ENCODE assay signal across 8 cellular contexts in genomic region chr4:6087669-6088068, GRCh38.
A peak's percentile ranks its signal among the peaks of the same experiment; 100 is the strongest.
DNase-seq lines count a peak whose midpoint lies in the region; ATAC-seq, FAIRE-seq and TF ChIP-seq lines count a peak whose summit lies in the region.

No MANE protein-coding gene starts in this region.

- WGBS in pancreas, 2 donors: 8 to 18% methylated on average over 2 of the region's 2 CpGs

- H3K27ac ChIP-seq in pancreas: no peak overlapping the region

- H3K27me3 ChIP-seq in H7 (ENCODE audit: control insufficient read depth, insufficient read depth, low read length): no peaks in the 10 kb centered on the region
- H3K27me3 ChIP-seq in pancreas: no peaks in the 10 kb centered on the region

- H3K4me1 ChIP-seq in pancreas: no peaks in the 10 kb centered on the region

- FAIRE-seq in pancreas (lab: Jason Lieb, UNC): no peak

- H3K9me3 ChIP-seq in pancreas: no peaks in the 10 kb centered on the region

- H3K4me3 ChIP-seq in H7 (ENCODE audit: insufficient read depth, low read depth, low read length) (no peak overlapping the region), epithelial cell of esophagus (ENCODE audit: low read length) (no peak overlapping the region), pancreas (no peak overlapping the region)

- intact Hi-C loops in pancreas (cut with DNase I): loop anchor here in 1 of 3 donors (10.0 kb wide), 1 partner anchor 83 kb away; no protein-coding TSS in a partner anchor

- no peaks in the 10 kb centered on the region for H3K36me3 ChIP-seq in H7 (replicated peaks; ENCODE audit: control insufficient read depth, insufficient read depth, low read length)
- H3K36me3 ChIP-seq in pancreas: no peaks in the 10 kb centered on the region

- peak in 3 of 4 donors; percentile 63 to 74 (median 71) for ATAC-seq in pancreas
- no peak for ATAC-seq in GM18867 (IDR thresholded peaks at IDR 0.05; ENCODE audit: unreplicated experiment)
- no peak for ATAC-seq in HG02885 (IDR thresholded peaks at IDR 0.05; ENCODE audit: poor library complexity, unreplicated experiment)

- TF ChIP-seq CTCF in epithelial cell of esophagus (IDR thresholded peaks at IDR 0.05; ENCODE audit: insufficient read depth, low read depth, low read length, missing control alignments): no peak
- peak in 3 of 4 donors; percentile 12 to 14 (median 13) for TF ChIP-seq CTCF in pancreas (IDR thresholded peaks at IDR 0.05)

- peak; percentile 80 for DNase-seq in H7
- peak; percentile 27 for DNase-seq in NCI-H226
- DNase-seq in epithelial cell of esophagus (ENCODE audit: low read depth): peak; percentile 4
- DNase-seq in pancreas: peak in 2 of 6 donors; percentile 22
- no peak for DNase-seq in stimulated activated CD4-positive, alpha-beta T cell treated with anti-CD3 and anti-CD28 coated beads, Interleukin-1b, Interleukin-23, amount 100 ng/mL, for 48 hours
- no peak for DNase-seq in stimulated activated CD4-positive, alpha-beta T cell treated with anti-CD3 and anti-CD28 coated beads, Interleukin-2, amount 100 ng/mL, for 48 hours

Comparison
In these comparisons a context has a peak if more than half of its experiments do, and no peak if none do; other contexts are left out.
1. DNase-seq: peak in H7 (single experiment), NCI-H226 (single experiment) and epithelial cell of esophagus (single experiment); none in stimulated activated CD4-positive, alpha-beta T cell treated with anti-CD3 and anti-CD28 coated beads, Interleukin-1b, Interleukin-23, amount 100 ng/mL, for 48 hours (single experiment) and stimulated activated CD4-positive, alpha-beta T cell treated with anti-CD3 and anti-CD28 coated beads, Interleukin-2, amount 100 ng/mL, for 48 hours (0 of 2).
2. ATAC-seq: peak in pancreas (3 of 4); none in GM18867 (single experiment) and HG02885 (single experiment).